12 cellular contexts compared by ENCODE assay signal in genomic region chr15:58876306-58876705, GRCh38.
"Had no signal": no experiment of that assay in that cellular context is flagged by ENCODE, and none has a peak within 500 bp of the region (broad histone marks: within the 10 kb centered on the region; RNA-seq: fewer than 3 reads in every experiment).

No MANE protein-coding gene starts in this region.

- DNase-seq: activated CD4-positive, alpha-beta T cell treated with anti-CD3 and anti-CD28 coated beads, Interleukin-2, amount 50 U/mL, for 1 hour; activated CD4-positive, CD25-positive, alpha-beta regulatory T cell; activated CD8-positive, alpha-beta memory T cell treated with anti-CD3 and anti-CD28 coated beads for 24 hours; activated naive CD4-positive, alpha-beta T cell; adrenal gland; mucosa of descending colon; right cardiac atrium had no signal

- H3K27me3 Mint-ChIP-seq: stimulated activated naive CD8-positive, alpha-beta T cell treated with anti-CD3 and anti-CD28 coated beads, Interleukin-15, Interleukin-2, amounts not matched to agents 100 ng/mL and 50 ng/mL, for 24 hours had no signal

- H3K4me3 Mint-ChIP-seq: nephron; stimulated activated naive CD8-positive, alpha-beta T cell treated with anti-CD3 and anti-CD28 coated beads, Interleukin-15, Interleukin-2, amounts not matched to agents 100 ng/mL and 50 ng/mL, for 24 hours; T-helper 2 cell treated with Interferon-gamma antibody and Interleukin-4, amounts not matched to agents 5 μg/mL and 100 μg/mL, for 36 hours had no signal

- ATAC-seq: esophagus mucosa, left lobe of liver, mucosa of descending colon, right cardiac atrium had no signal

- H3K9me3 Mint-ChIP-seq: nephron; stimulated activated naive CD8-positive, alpha-beta T cell treated with anti-CD3 and anti-CD28 coated beads, Interleukin-15, Interleukin-2, amounts not matched to agents 100 ng/mL and 50 ng/mL, for 24 hours; T-helper 2 cell treated with Interferon-gamma antibody and Interleukin-4, amounts not matched to agents 5 μg/mL and 100 μg/mL, for 36 hours had no signal

- H3K27ac Mint-ChIP-seq: nephron; stimulated activated naive CD8-positive, alpha-beta T cell treated with anti-CD3 and anti-CD28 coated beads, Interleukin-15, Interleukin-2, amounts not matched to agents 100 ng/mL and 50 ng/mL, for 24 hours; T-helper 2 cell treated with Interferon-gamma antibody and Interleukin-4, amounts not matched to agents 5 μg/mL and 100 μg/mL, for 36 hours had no signal
